8 cellular contexts compared by ENCODE assay signal in the genomic region with DNA sequence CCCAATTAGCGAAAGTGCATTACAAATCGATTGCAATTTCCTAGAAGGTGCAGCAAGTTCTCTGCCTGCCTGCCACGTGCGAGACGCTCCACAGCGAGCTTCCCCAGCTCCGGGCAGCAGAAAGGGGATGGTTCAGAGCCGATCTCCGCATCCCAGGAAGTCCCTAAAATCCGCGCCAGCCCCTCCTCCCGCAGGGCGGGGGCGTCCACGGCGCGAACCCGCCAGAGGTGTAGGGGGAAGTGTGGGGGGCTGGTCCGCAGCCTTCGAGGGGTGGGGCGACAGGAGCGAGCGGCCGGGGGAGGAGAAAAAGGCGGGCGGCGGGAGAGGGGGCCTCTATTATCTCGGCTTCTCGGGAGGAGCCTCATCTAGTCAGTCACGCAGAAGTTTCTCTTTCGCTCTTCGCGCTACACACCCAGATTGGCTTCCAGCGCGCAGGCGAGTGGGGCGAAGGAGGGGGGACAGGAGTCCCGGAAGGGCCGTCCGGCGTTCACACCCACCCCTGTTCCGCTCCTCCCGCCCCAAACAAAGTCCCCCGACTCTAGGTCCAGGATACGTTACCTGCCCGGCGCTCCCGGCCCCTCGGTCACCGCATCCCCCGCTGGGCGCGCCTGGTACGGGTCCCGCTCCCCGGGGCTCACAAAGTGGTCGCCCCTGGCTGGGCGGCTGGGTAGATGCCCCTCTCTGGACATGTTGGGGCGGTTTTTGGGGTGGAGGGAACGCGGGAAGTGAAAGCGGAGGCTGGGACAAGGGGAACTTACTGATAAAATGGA. TPM values are rescaled to one million over a fixed set of nuclear protein-coding genes. Genes with fewer than 3 reads are reported as not detected.
DNase-seq lines count a peak whose midpoint lies in the region; ATAC-seq and TF ChIP-seq lines count a peak whose summit lies in the region.

No MANE protein-coding gene starts in this region.

- in situ Hi-C loops in Caki2 (cut with HindIII; ENCODE audit: low pct_unique_long_range_greater_than_20kb, low sequenced_read_pairs), result loop anchor here (25.0 kb wide), 1 partner anchor 246 kb away; no protein-coding TSS in a partner anchor

- no peaks in the 10 kb centered on the region for H3K79me2 ChIP-seq in OCI-LY1 (ENCODE audit: insufficient read depth, low read length)

- TF ChIP-seq CTCF in OCI-LY1 (IDR thresholded peaks at IDR 0.05; ENCODE audit: low read length) (no peak), epithelial cell of esophagus (IDR thresholded peaks at IDR 0.05; ENCODE audit: insufficient read depth, low read depth, low read length, missing control alignments) (no peak)

- ATAC-seq in GM21423 (IDR thresholded peaks at IDR 0.05; ENCODE audit: unreplicated experiment), result peak; percentile 80

- peak overlapping the region; percentile 85 for H3K9ac ChIP-seq in OCI-LY1 (ENCODE audit: low read length)

- H4K20me1 ChIP-seq in OCI-LY1 (ENCODE audit: insufficient read depth, low read length), result no peaks in the 10 kb centered on the region

- H3K9me2 ChIP-seq in OCI-LY1 (ENCODE audit: low read depth, low read length), result no peaks in the 10 kb centered on the region

- no peaks in the 10 kb centered on the region; the same call in 1 of the 2 replicates for H3K27me3 ChIP-seq in OCI-LY1 (ENCODE audit: insufficient read depth, low read length)

- no peaks in the 10 kb centered on the region for H3K9me3 ChIP-seq in OCI-LY1 (ENCODE audit: low read length)

- no peaks in the 10 kb centered on the region for H3K36me3 ChIP-seq in OCI-LY1 (ENCODE audit: insufficient read depth, low read length)

- H3K4me1 ChIP-seq in OCI-LY1 (ENCODE audit: insufficient read depth, low read length, severe bottlenecking), result peaks cover 11% of the 10 kb centered on the region

- H3K4me3 ChIP-seq in OCI-LY1 (ENCODE audit: low read depth, low read length, poor library complexity, severe bottlenecking), result peak overlapping the region; percentile 88
- peak overlapping the region; percentile 73 for H3K4me3 ChIP-seq in epithelial cell of esophagus (ENCODE audit: low read length)

- DNase-seq in Caki2 (ENCODE audit: low read depth) (peak; percentile 93), HUDEP-2 (lab: John Stamatoyannopoulos, UW; ENCODE audit: unreplicated experiment in 76 of 76) (peak; percentile 31 to 94 (median 89)), activated T-cell treated with anti-CD3 and anti-CD28 coated beads for 24 hours (ENCODE audit: low read depth) (peak; percentile 90), epithelial cell of esophagus (ENCODE audit: low read depth) (peak; percentile 92), mucosa of gallbladder (ENCODE audit: low spot score) (peak; percentile 90)
- DNase-seq in stimulated activated CD8-positive, alpha-beta memory T cell treated with anti-CD3 and anti-CD28 coated beads, Interleukin-4, amount 100 ng/mL, for 48 hours, result peak; percentile 92

- no peaks in the 10 kb centered on the region for H3F3A ChIP-seq in OCI-LY1 (ENCODE audit: insufficient read depth, low read length)

- no peak overlapping the region for H3K27ac ChIP-seq in OCI-LY1 (ENCODE audit: low read depth, low read length, poor library complexity, severe bottlenecking)

- H2AFZ ChIP-seq in OCI-LY1 (ENCODE audit: low read length), result peak overlapping the region; percentile 83

- H3K4me2 ChIP-seq in OCI-LY1 (ENCODE audit: low read length), result peak overlapping the region; percentile 99

RNA-seq across cellular contexts. Expression of gene NR4A2, which starts 9.1 kb away (rescaled TPM):
- total RNA-seq in Caki2 (2014; rRNA removed; shearing (Covaris generic); ENCODE audit: low replicate concordance), result not detected in 2 replicates
- 11.9 TPM for total RNA-seq in mucosa of gallbladder

Comparison
In these comparisons a context has a peak if more than half of its experiments do, and no peak if none do; other contexts are left out.
1. RNA of gene NR4A2, which starts 9.1 kb away (total RNA-seq): 11.9 TPM in mucosa of gallbladder (single experiment); not detected in Caki2; every median in the first group is over 10 times any median in the second.
2. Peak in every context shown above with its lines, with median percentiles within 50 percentile points of each other: DNase-seq.